ENCODE assay signal across 7 cellular contexts in the genomic region with DNA sequence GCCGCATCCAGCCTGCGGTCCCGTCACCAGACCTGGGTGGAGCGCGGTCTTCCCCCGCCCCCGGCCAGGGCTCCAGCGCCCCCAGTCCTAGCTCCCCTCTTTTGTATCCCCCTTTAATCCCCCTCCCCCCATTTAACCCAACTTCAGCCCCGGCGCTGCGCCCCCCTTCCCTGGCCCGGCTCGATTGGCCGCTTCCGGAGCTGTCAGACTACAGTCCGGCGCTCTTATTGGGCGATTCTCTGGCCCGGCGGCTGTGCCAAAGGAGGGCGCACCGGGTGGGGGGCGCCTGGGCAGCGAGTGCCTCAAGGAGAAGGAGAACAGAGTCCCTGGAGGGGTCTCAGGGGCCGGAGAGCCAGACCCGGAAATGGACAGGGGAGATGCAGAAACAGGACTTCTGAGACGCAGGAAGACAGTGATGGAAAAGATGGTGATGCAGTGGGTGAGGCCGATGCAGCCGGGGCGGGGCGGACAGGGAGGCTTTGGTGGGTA. TPM values are rescaled to one million over a fixed set of nuclear protein-coding genes. Genes with fewer than 3 reads are reported as not detected.
A peak's percentile ranks its signal among the peaks of the same experiment; 100 is the strongest.
DNase-seq lines count a peak whose midpoint lies in the region; ATAC-seq and TF ChIP-seq lines count a peak whose summit lies in the region.

No MANE protein-coding gene starts in this region.

- ATAC-seq in left lung (no peak), GM18861 (IDR thresholded peaks at IDR 0.05; ENCODE audit: unreplicated experiment) (no peak)

- H3K4me1 ChIP-seq in left lung (peaks cover 0 to 23% of the 10 kb centered on the region in 2 donors), stomach smooth muscle (ENCODE audit: control insufficient read depth, insufficient read depth, low read length) (peaks cover 29% of the 10 kb centered on the region)

- H3K9me3 ChIP-seq in MG63: no peaks in the 10 kb centered on the region
- no peaks in the 10 kb centered on the region for H3K9me3 ChIP-seq in left lung
- no peaks in the 10 kb centered on the region for H3K9me3 ChIP-seq in stomach smooth muscle (ENCODE audit: control insufficient read depth in 2 of 2, low read length in 2 of 2)

- peaks cover 15% of the 10 kb centered on the region for H3K27me3 Mint-ChIP-seq in brain

- peak overlapping the region; percentile 79 to 84 (median 81) for H3K4me3 Mint-ChIP-seq in brain

- H3K36me3 ChIP-seq in MG63 (no peaks in the 10 kb centered on the region), left lung (no peaks in the 10 kb centered on the region), stomach smooth muscle (ENCODE audit: control insufficient read depth in 2 of 2, insufficient read depth in 2 of 2, low read length in 2 of 2) (no peaks in the 10 kb centered on the region)

- H3K27me3 ChIP-seq in MG63 (peaks cover 54% of the 10 kb centered on the region), left lung (peaks cover 29 to 96% of the 10 kb centered on the region in 2 donors), stomach smooth muscle (ENCODE audit: control insufficient read depth in 1 of 2, insufficient read depth in 2 of 2, low read length in 2 of 2) (no peaks in the 10 kb centered on the region)

- H3K4me1 Mint-ChIP-seq in brain: peaks cover 22% of the 10 kb centered on the region

- intact Hi-C loops in left lung (cut with DNase I): no loop called here

- H3K27ac ChIP-seq in left lung (no peak overlapping the region), stomach smooth muscle (ENCODE audit: low read length) (peak overlapping the region; percentile 78)

- peak overlapping the region in 4 of 5 experiments; percentile 23 to 77 (median 60) for H3K27ac Mint-ChIP-seq in brain

- TF ChIP-seq CTCF in brain (conservative IDR thresholded peaks at IDR 0.05): no peak
- no peak for TF ChIP-seq CTCF in left lung (IDR thresholded peaks at IDR 0.05)

- H3K9me3 Mint-ChIP-seq in brain: peaks cover 0 to 3% (median 0%) of the 10 kb centered on the region in 5 experiments

- DNase-seq in MG63 (no peak), left lung (no peak), kidney glomerular epithelial cell (lab: John Stamatoyannopoulos, UW) (no peak)
- DNase-seq in NK-92 treated with Interleukin-12 subunit alpha and Interleukin-12 subunit beta, amount 100 ng/mL, for 24 hours (lab: John Stamatoyannopoulos, UW): no peak

- peaks cover 3% of the 10 kb centered on the region for H3K36me3 Mint-ChIP-seq in brain

- H3K9ac ChIP-seq in stomach smooth muscle (ENCODE audit: low read length in 2 of 2): peak overlapping the region; percentile 58 to 81

- H3K4me3 ChIP-seq in MG63 (peak overlapping the region; percentile 22; the same call in 1 of the 2 replicates), left lung (peak overlapping the region; percentile 37 to 51), stomach smooth muscle (ENCODE audit: low read length in 2 of 2) (peak overlapping the region; percentile 62 to 86)

RNA-seq across cellular contexts. Expression of gene ADCY5, which starts 1.1 kb away (rescaled TPM):
- not detected in 2 replicates for total RNA-seq in MG63 (2014; rRNA removed; shearing (Covaris generic); ENCODE audit: low replicate concordance)
- polyA plus RNA-seq in brain (ENCODE audit: insufficient read depth, low read depth, low replicate concordance): 14.5 TPM
- total RNA-seq in left lung: 1 to 10 TPM; 3.4 to 5.7 TPM

Comparison
In these comparisons a context has a peak if more than half of its experiments do, and no peak if none do; other contexts are left out.
1. H3K4me3 ChIP-seq: peak in every context shown above with its lines; median percentile 74 in stomach smooth muscle; 44 in left lung; 22 in MG63.